In the genomic region with DNA sequence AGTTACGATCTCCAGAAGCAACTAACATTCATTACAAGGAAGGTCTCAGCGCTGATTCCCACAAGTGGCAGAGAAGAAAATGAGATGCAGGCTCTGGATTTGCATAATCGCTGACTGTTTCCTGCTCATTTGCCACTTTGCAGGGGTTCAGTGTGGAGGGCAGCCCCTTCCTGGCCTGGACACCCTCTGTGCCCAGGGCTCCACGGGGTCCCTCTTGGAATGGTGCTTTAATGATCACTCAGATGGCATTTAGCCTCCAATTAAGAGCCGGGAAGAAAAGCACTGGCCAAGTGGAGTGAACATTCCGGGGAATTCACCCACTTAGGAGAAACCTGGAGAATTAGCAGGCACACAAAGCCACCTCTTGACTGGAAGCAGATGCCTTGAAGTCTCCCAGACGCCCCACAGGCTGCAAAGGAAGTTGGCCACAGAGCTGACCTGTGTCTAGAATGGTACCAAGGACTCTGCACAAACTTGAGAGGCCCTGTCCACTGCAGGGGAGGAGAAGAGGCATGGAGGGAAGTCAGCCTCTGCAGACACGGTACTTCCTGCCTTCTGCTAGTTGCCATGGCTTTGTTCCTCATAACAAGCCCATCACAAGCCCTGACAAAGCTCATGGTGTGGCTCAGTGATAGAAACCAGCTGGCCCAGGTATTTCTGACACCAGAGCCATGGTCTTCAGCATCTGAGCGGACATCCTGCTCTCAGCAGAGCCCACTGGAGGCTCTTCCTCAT, we compare ENCODE assay signal across 13 cellular contexts.
DNase-seq lines count a peak whose midpoint lies in the region; ATAC-seq, FAIRE-seq and TF ChIP-seq lines count a peak whose summit lies in the region.
"Had no signal": no experiment of that assay in that cellular context is flagged by ENCODE, and none has a peak within 500 bp of the region (broad histone marks: within the 10 kb centered on the region; RNA-seq: fewer than 3 reads in every experiment).

No MANE protein-coding gene starts in this region.

- no peaks in the 10 kb centered on the region for H4K20me1 ChIP-seq in K562 (replicated peaks; ENCODE audit: control insufficient read depth, insufficient read depth, low read length)

- in situ Hi-C loops in G401 (cut with HindIII; ENCODE audit: low sequenced_read_pairs) (loop anchor here (25.0 kb wide), 1 partner anchor 332 kb away; no protein-coding TSS in a partner anchor), K562 (cut with MboI) (no loop called here)

- BruUV-seq in K562 (replicated peaks; lab: Mats Ljungman, UMichigan) = no TSS peak

- H3K4me2 ChIP-seq in K562 (ENCODE audit: insufficient read depth, low read length) = no peak overlapping the region

- TF ChIP-seq RAD21 in K562 (CRISPR knock-in tag; conservative IDR thresholded peaks at IDR 0.05 in 1 of 2, IDR thresholded peaks at IDR 0.05 in 1 of 2) = no peak

- 5% methylated on average over 9 of the region's 9 CpGs for WGBS in K562 (ENCODE audit: insufficient coverage, low coverage, missing lambda C conversion rate)

- intact Hi-C loops in K562 (cut with micrococcal nuclease) (no loop called here), mucosa of descending colon (cut with DNase I, micrococcal nuclease) (no loop called here)

- no peak for TF ChIP-seq POLR2A in K562 (conservative IDR thresholded peaks at IDR 0.05)
- no peak for TF ChIP-seq POLR2A in H54 (IDR thresholded peaks at IDR 0.05; ENCODE audit: low read depth, low read length)

- no peak for TF ChIP-seq CTCF in K562 (IDR thresholded peaks at IDR 0.05 in 2 of 3, conservative IDR thresholded peaks at IDR 0.05 in 1 of 3; ENCODE audit: insufficient read depth in 2 of 3, low read depth in 1 of 3, low read length in 3 of 3)
- no peak for TF ChIP-seq CTCF in mucosa of descending colon (IDR thresholded peaks at IDR 0.05)

- H3K9me1 ChIP-seq in K562 (ENCODE audit: control insufficient read depth, insufficient read depth, low read length) = no peaks in the 10 kb centered on the region

- H3K79me2 ChIP-seq in K562 (ENCODE audit: control insufficient read depth, insufficient read depth, low read length) = no peaks in the 10 kb centered on the region

- no peak for TF ChIP-seq EP300 in K562 (IDR thresholded peaks at IDR 0.05; ENCODE audit: low read length)

- H3K4me3 ChIP-seq in K562 (no peak overlapping the region), mucosa of descending colon (no peak overlapping the region), MG63 (no peak overlapping the region)
- H3K4me3 ChIP-seq: gastroesophageal sphincter had no signal

- FAIRE-seq in K562 (lab: Jason Lieb, UNC) = no peak
- FAIRE-seq in H54 (lab: Jason Lieb, UNC) = no peak

- no peaks in the 10 kb centered on the region; a peak in 1 of 5 replicates for H3K4me1 ChIP-seq in K562 (replicated peaks in 1 of 2; ENCODE audit: control insufficient read depth in 2 of 2, insufficient read depth in 2 of 2, low read length in 2 of 2)
- H3K4me1 ChIP-seq in mucosa of descending colon (ENCODE audit: low read depth) = no peaks in the 10 kb centered on the region

- H3K36me3 ChIP-seq in K562 (ENCODE audit: control insufficient read depth, insufficient read depth, low read length) (no peaks in the 10 kb centered on the region), mucosa of descending colon (ENCODE audit: low read depth) (no peaks in the 10 kb centered on the region), MG63 (no peaks in the 10 kb centered on the region)
- H3K36me3 ChIP-seq: gastroesophageal sphincter had no signal

- H2AFZ ChIP-seq in K562 (ENCODE audit: low read depth, low read length) = no peak overlapping the region

- POLR2A ChIA-PET in K562 (lab: Yijun Ruan, JAX) = no interaction called here

- H3K9me3 ChIP-seq in K562 (replicated peaks; ENCODE audit: control insufficient read depth, insufficient read depth, low read depth, low read length) (no peaks in the 10 kb centered on the region; the same call in none of the 2 replicates), mucosa of descending colon (no peaks in the 10 kb centered on the region), MG63 (no peaks in the 10 kb centered on the region; the same call in 1 of the 2 replicates)

- DNase-seq in G401 (ENCODE audit: low spot score) = peak; percentile 34
- DNase-seq in MV-4-11 (lab: John Stamatoyannopoulos, UW) = peak; percentile 67
- no peak for DNase-seq in K562 (ENCODE audit: extremely low read depth in 1 of 4, low spot score in 3 of 4)
- DNase-seq in mucosa of descending colon = no peak
- no peak for DNase-seq in MG63
- DNase-seq in H54 (ENCODE audit: insufficient read length, low spot score) = no peak
- DNase-seq in NCI-H774 (lab: John Stamatoyannopoulos, UW) = no peak
- DNase-seq: activated CD4-positive, CD25-positive, alpha-beta regulatory T cell; activated CD8-positive, alpha-beta memory T cell treated with anti-CD3 and anti-CD28 coated beads, Interleukin-2, amount 50 U/mL, for 4 hours; activated naive CD4-positive, alpha-beta T cell treated with anti-CD3 and anti-CD28 coated beads, Interleukin-2, amount 10 ng/mL, durations not matched to agents 7 days and 5 days; AML-193 had no signal

- peak; percentile 55 for ATAC-seq in K562
- ATAC-seq in mucosa of descending colon = peak; percentile 8
- no peak for ATAC-seq in GM19023 (IDR thresholded peaks at IDR 0.05; ENCODE audit: unreplicated experiment)
- ATAC-seq: gastroesophageal sphincter had no signal

- H3K27me3 ChIP-seq in K562 (ENCODE audit: control insufficient read depth in 2 of 2, insufficient read depth in 2 of 2, low read length in 2 of 2) (peaks cover 32 to 60% of the 10 kb centered on the region in 2 experiments), MG63 (no peaks in the 10 kb centered on the region)

- H3K9ac ChIP-seq in K562 (ENCODE audit: insufficient read depth in 1 of 2, low read depth in 2 of 2, low read length in 2 of 2) = no peak overlapping the region

- H3K27ac ChIP-seq in K562 (ENCODE audit: extremely low read depth, low read depth, low read length) = no peak overlapping the region
- H3K27ac ChIP-seq: gastroesophageal sphincter had no signal

- CTCF ChIA-PET in K562 (lab: Yijun Ruan, JAX; ENCODE audit: low intra/inter-chr PET ratio) = no interaction called here

TF ChIP-seq in K562, 482 proteins besides CTCF, POLR2A, EP300 and RAD21:
- TF ChIP-seq TEAD1 (CRISPR knock-in tag; IDR thresholded peaks at IDR 0.05) (no peak), RBM25 (IDR thresholded peaks at IDR 0.05; ENCODE audit: low read depth, low read length, severe bottlenecking) (no peak), SPI1 (IDR thresholded peaks at IDR 0.05; ENCODE audit: borderline replicate concordance, low read depth, low read length) (peak; percentile 8; the same call in 1 of the 2 replicates)

Comparison
In these comparisons a context has a peak if more than half of its experiments do, and no peak if none do; other contexts are left out.
1. DNase-seq: peak in G401 (single experiment) and MV-4-11 (single experiment); none in K562 (0 of 4), mucosa of descending colon (0 of 3), MG63 (single experiment), H54 (single experiment) and NCI-H774 (single experiment).